Comparison of ENCODE assay signal across 9 cellular contexts in genomic region chr17:80859004-80859941, GRCh38.
A peak's percentile ranks its signal among the peaks of the same experiment; 100 is the strongest.
DNase-seq lines count a peak whose midpoint lies in the region; ATAC-seq, FAIRE-seq and TF ChIP-seq lines count a peak whose summit lies in the region.
"Had no signal": no experiment of that assay in that cellular context is flagged by ENCODE, and none has a peak within 500 bp of the region (broad histone marks: within the 10 kb centered on the region; RNA-seq: fewer than 3 reads in every experiment).

No MANE protein-coding gene starts in this region.

- no peak for TF ChIP-seq POLR2A in esophagus squamous epithelium (IDR thresholded peaks at IDR 0.05)

- peak; percentile 57 for ATAC-seq in left lung

- DNase-seq in AG20443 (ENCODE audit: low spot score) (peak; percentile 82), NCI-H1105 treated with DMSO at 0.1 percent for 48 hours (lab: John Stamatoyannopoulos, UW) (peak; percentile 74), bronchial epithelial cell (ENCODE audit: low read depth) (peak; percentile 77), left lung (peak; percentile 54 to 83), ureter (ENCODE audit: low spot score) (peak; percentile 87), esophagus squamous epithelium (lab: John Stamatoyannopoulos, UW) (no peak), cortex of kidney (lab: John Stamatoyannopoulos, UW) (no peak), HTR-8/SVneo (ENCODE audit: insufficient read length, low spot score) (no peak)

- no peak for FAIRE-seq in bronchial epithelial cell (lab: Jason Lieb, UNC)
- FAIRE-seq in HTR-8/SVneo (lab: Jason Lieb, UNC) = no peak

- H3K27me3 ChIP-seq in bronchial epithelial cell (ENCODE audit: control insufficient read depth, insufficient read depth, low read length) = no peaks in the 10 kb centered on the region
- no peaks in the 10 kb centered on the region for H3K27me3 ChIP-seq in left lung
- no peaks in the 10 kb centered on the region for H3K27me3 ChIP-seq in esophagus squamous epithelium
- H3K27me3 ChIP-seq: upper lobe of left lung had no signal

- H3K4me1 ChIP-seq in left lung = peaks cover 3 to 40% of the 10 kb centered on the region in 2 donors
- H3K4me1 ChIP-seq in esophagus squamous epithelium = peaks cover 11 to 55% (median 30%) of the 10 kb centered on the region in 3 donors

- TF ChIP-seq CTCF in bronchial epithelial cell (IDR thresholded peaks at IDR 0.05; ENCODE audit: insufficient read depth, low read length, severe bottlenecking) (no peak), left lung (IDR thresholded peaks at IDR 0.05) (no peak), esophagus squamous epithelium (IDR thresholded peaks at IDR 0.05) (no peak)

- H3K4me3 ChIP-seq in bronchial epithelial cell (ENCODE audit: low read depth, low read length) (no peak overlapping the region), left lung (no peak overlapping the region), esophagus squamous epithelium (no peak overlapping the region)
- H3K4me3 ChIP-seq: upper lobe of left lung had no signal

- 47 to 54% methylated on average over 29 to 31 of the region's 40 CpGs for WGBS in esophagus squamous epithelium, 2 donors

- H3K27ac ChIP-seq in left lung (no peak overlapping the region), esophagus squamous epithelium (peak overlapping the region in 1 of 4 donors; percentile 54)

- intact Hi-C loops in left lung (cut with DNase I) = no loop called here
- intact Hi-C loops in esophagus squamous epithelium (cut with DNase I) = no loop called here

- H3K9me3 ChIP-seq in left lung (no peaks in the 10 kb centered on the region), esophagus squamous epithelium (no peaks in the 10 kb centered on the region)
- H3K9me3 ChIP-seq: upper lobe of left lung had no signal

- H3K36me3 ChIP-seq in bronchial epithelial cell (ENCODE audit: control insufficient read depth, insufficient read depth, low read length) (peaks cover 9% of the 10 kb centered on the region), left lung (peaks cover 0 to 15% of the 10 kb centered on the region in 2 donors), esophagus squamous epithelium (peaks cover 0 to 24% (median 4%) of the 10 kb centered on the region in 3 donors)

Comparison
In these comparisons a context has a peak if more than half of its experiments do, and no peak if none do; other contexts are left out.
1. DNase-seq: peak in AG20443 (single experiment), NCI-H1105 treated with DMSO at 0.1 percent for 48 hours (single experiment), bronchial epithelial cell (single experiment), left lung (2 of 2) and ureter (single experiment); none in esophagus squamous epithelium (single experiment), cortex of kidney (single experiment) and HTR-8/SVneo (single experiment).